Comparison of ENCODE assay signal across 1 cellular context in the genomic region with DNA sequence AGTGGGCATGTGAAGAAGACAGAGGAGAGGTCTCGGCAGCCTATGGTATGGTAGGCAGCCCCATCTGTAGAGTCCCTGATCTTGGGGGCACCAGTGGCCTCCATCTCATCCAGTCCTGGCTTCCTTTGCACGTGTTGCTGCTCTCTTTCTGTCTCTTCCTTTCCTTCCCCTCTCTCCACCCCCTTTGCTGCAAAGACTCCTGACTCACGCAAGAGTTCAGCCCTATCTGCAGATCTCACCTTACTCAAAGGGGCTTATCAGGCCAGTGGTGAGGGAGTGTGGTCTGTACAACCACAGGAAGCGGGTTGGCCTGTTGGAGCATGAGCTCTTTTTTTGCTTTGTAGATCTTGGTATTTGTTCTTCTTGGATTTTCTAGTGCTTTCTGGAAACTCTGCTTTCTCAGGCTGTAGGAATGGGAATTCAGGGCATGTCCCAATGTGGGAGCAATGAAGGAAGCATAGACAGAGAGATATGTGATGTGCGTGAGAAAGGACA.
A peak's percentile ranks its signal among the peaks of the same experiment; 100 is the strongest.
TF ChIP-seq lines count a peak whose summit lies in the region.

No MANE protein-coding gene starts in this region.

TF ChIP-seq in K562, 482 proteins besides CTCF, POLR2A, EP300 and RAD21 (continued from another document and continues in another):
- TF ChIP-seq, protein P1, sequence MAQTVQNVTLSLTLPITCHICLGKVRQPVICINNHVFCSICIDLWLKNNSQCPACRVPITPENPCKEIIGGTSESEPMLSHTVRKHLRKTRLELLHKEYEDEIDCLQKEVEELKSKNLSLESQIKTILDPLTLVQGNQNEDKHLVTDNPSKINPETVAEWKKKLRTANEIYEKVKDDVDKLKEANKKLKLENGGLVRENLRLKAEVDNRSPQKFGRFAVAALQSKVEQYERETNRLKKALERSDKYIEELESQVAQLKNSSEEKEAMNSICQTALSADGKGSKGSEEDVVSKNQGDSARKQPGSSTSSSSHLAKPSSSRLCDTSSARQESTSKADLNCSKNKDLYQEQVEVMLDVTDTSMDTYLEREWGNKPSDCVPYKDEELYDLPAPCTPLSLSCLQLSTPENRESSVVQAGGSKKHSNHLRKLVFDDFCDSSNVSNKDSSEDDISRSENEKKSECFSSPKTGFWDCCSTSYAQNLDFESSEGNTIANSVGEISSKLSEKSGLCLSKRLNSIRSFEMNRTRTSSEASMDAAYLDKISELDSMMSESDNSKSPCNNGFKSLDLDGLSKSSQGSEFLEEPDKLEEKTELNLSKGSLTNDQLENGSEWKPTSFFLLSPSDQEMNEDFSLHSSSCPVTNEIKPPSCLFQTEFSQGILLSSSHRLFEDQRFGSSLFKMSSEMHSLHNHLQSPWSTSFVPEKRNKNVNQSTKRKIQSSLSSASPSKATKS (CRISPR knock-in tag; IDR thresholded peaks at IDR 0.05): no peak
- TF ChIP-seq ZNF41 (CRISPR knock-in tag; conservative IDR thresholded peaks at IDR 0.05): 0 out of 2 replicates have a peak, but pooled peaks have one; percentile 16
- no peak for TF ChIP-seq PRMT5 (CRISPR knock-in tag; IDR thresholded peaks at IDR 0.05)
- peak; percentile 93 for TF ChIP-seq MYNN (IDR thresholded peaks at IDR 0.05)
- TF ChIP-seq MYNN (CRISPR knock-in tag; IDR thresholded peaks at IDR 0.05): no peak
- TF ChIP-seq PHB2 (IDR thresholded peaks at IDR 0.05; ENCODE audit: low read depth): peak; percentile 77
- TF ChIP-seq, protein P2, sequence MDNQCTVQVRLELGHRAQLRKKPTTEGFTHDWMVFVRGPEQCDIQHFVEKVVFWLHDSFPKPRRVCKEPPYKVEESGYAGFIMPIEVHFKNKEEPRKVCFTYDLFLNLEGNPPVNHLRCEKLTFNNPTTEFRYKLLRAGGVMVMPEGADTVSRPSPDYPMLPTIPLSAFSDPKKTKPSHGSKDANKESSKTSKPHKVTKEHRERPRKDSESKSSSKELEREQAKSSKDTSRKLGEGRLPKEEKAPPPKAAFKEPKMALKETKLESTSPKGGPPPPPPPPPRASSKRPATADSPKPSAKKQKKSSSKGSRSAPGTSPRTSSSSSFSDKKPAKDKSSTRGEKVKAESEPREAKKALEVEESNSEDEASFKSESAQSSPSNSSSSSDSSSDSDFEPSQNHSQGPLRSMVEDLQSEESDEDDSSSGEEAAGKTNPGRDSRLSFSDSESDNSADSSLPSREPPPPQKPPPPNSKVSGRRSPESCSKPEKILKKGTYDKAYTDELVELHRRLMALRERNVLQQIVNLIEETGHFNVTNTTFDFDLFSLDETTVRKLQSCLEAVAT (IDR thresholded peaks at IDR 0.05): peak; percentile 67 to 99; a peak in 3 of 4 replicates
- peak; percentile 93 for TF ChIP-seq DMBX1 (CRISPR knock-in tag; IDR thresholded peaks at IDR 0.05; ENCODE audit: borderline replicate concordance)
- TF ChIP-seq, protein P3, sequence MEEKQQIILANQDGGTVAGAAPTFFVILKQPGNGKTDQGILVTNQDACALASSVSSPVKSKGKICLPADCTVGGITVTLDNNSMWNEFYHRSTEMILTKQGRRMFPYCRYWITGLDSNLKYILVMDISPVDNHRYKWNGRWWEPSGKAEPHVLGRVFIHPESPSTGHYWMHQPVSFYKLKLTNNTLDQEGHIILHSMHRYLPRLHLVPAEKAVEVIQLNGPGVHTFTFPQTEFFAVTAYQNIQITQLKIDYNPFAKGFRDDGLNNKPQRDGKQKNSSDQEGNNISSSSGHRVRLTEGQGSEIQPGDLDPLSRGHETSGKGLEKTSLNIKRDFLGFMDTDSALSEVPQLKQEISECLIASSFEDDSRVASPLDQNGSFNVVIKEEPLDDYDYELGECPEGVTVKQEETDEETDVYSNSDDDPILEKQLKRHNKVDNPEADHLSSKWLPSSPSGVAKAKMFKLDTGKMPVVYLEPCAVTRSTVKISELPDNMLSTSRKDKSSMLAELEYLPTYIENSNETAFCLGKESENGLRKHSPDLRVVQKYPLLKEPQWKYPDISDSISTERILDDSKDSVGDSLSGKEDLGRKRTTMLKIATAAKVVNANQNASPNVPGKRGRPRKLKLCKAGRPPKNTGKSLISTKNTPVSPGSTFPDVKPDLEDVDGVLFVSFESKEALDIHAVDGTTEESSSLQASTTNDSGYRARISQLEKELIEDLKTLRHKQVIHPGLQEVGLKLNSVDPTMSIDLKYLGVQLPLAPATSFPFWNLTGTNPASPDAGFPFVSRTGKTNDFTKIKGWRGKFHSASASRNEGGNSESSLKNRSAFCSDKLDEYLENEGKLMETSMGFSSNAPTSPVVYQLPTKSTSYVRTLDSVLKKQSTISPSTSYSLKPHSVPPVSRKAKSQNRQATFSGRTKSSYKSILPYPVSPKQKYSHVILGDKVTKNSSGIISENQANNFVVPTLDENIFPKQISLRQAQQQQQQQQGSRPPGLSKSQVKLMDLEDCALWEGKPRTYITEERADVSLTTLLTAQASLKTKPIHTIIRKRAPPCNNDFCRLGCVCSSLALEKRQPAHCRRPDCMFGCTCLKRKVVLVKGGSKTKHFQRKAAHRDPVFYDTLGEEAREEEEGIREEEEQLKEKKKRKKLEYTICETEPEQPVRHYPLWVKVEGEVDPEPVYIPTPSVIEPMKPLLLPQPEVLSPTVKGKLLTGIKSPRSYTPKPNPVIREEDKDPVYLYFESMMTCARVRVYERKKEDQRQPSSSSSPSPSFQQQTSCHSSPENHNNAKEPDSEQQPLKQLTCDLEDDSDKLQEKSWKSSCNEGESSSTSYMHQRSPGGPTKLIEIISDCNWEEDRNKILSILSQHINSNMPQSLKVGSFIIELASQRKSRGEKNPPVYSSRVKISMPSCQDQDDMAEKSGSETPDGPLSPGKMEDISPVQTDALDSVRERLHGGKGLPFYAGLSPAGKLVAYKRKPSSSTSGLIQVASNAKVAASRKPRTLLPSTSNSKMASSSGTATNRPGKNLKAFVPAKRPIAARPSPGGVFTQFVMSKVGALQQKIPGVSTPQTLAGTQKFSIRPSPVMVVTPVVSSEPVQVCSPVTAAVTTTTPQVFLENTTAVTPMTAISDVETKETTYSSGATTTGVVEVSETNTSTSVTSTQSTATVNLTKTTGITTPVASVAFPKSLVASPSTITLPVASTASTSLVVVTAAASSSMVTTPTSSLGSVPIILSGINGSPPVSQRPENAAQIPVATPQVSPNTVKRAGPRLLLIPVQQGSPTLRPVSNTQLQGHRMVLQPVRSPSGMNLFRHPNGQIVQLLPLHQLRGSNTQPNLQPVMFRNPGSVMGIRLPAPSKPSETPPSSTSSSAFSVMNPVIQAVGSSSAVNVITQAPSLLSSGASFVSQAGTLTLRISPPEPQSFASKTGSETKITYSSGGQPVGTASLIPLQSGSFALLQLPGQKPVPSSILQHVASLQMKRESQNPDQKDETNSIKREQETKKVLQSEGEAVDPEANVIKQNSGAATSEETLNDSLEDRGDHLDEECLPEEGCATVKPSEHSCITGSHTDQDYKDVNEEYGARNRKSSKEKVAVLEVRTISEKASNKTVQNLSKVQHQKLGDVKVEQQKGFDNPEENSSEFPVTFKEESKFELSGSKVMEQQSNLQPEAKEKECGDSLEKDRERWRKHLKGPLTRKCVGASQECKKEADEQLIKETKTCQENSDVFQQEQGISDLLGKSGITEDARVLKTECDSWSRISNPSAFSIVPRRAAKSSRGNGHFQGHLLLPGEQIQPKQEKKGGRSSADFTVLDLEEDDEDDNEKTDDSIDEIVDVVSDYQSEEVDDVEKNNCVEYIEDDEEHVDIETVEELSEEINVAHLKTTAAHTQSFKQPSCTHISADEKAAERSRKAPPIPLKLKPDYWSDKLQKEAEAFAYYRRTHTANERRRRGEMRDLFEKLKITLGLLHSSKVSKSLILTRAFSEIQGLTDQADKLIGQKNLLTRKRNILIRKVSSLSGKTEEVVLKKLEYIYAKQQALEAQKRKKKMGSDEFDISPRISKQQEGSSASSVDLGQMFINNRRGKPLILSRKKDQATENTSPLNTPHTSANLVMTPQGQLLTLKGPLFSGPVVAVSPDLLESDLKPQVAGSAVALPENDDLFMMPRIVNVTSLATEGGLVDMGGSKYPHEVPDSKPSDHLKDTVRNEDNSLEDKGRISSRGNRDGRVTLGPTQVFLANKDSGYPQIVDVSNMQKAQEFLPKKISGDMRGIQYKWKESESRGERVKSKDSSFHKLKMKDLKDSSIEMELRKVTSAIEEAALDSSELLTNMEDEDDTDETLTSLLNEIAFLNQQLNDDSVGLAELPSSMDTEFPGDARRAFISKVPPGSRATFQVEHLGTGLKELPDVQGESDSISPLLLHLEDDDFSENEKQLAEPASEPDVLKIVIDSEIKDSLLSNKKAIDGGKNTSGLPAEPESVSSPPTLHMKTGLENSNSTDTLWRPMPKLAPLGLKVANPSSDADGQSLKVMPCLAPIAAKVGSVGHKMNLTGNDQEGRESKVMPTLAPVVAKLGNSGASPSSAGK (IDR thresholded peaks at IDR 0.05): peak; percentile 92
- TF ChIP-seq ZNF174 (CRISPR knock-in tag; IDR thresholded peaks at IDR 0.05): no peak
- TF ChIP-seq ZBTB1 (CRISPR knock-in tag; IDR thresholded peaks at IDR 0.05; ENCODE audit: borderline replicate concordance, low read depth): peak; percentile 98
- TF ChIP-seq, protein P4, sequence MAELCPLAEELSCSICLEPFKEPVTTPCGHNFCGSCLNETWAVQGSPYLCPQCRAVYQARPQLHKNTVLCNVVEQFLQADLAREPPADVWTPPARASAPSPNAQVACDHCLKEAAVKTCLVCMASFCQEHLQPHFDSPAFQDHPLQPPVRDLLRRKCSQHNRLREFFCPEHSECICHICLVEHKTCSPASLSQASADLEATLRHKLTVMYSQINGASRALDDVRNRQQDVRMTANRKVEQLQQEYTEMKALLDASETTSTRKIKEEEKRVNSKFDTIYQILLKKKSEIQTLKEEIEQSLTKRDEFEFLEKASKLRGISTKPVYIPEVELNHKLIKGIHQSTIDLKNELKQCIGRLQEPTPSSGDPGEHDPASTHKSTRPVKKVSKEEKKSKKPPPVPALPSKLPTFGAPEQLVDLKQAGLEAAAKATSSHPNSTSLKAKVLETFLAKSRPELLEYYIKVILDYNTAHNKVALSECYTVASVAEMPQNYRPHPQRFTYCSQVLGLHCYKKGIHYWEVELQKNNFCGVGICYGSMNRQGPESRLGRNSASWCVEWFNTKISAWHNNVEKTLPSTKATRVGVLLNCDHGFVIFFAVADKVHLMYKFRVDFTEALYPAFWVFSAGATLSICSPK (IDR thresholded peaks at IDR 0.05; ENCODE audit: borderline replicate concordance): no peak
- TF ChIP-seq FOS (IDR thresholded peaks at IDR 0.05; ENCODE audit: extremely low read depth, insufficient read length): peak; percentile 16
- no peak for TF ChIP-seq PHTF2 (CRISPR knock-in tag; IDR thresholded peaks at IDR 0.05)
- TF ChIP-seq MTA3 (IDR thresholded peaks at IDR 0.05; ENCODE audit: borderline replicate concordance): peak; percentile 93
- TF ChIP-seq, protein P5, sequence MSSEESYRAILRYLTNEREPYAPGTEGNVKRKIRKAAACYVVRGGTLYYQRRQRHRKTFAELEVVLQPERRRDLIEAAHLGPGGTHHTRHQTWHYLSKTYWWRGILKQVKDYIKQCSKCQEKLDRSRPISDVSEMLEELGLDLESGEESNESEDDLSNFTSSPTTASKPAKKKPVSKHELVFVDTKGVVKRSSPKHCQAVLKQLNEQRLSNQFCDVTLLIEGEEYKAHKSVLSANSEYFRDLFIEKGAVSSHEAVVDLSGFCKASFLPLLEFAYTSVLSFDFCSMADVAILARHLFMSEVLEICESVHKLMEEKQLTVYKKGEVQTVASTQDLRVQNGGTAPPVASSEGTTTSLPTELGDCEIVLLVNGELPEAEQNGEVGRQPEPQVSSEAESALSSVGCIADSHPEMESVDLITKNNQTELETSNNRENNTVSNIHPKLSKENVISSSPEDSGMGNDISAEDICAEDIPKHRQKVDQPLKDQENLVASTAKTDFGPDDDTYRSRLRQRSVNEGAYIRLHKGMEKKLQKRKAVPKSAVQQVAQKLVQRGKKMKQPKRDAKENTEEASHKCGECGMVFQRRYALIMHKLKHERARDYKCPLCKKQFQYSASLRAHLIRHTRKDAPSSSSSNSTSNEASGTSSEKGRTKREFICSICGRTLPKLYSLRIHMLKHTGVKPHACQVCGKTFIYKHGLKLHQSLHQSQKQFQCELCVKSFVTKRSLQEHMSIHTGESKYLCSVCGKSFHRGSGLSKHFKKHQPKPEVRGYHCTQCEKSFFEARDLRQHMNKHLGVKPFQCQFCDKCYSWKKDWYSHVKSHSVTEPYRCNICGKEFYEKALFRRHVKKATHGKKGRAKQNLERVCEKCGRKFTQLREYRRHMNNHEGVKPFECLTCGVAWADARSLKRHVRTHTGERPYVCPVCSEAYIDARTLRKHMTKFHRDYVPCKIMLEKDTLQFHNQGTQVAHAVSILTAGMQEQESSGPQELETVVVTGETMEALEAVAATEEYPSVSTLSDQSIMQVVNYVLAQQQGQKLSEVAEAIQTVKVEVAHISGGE (CRISPR knock-in tag; IDR thresholded peaks at IDR 0.05): peak in 1 of 3 experiments; percentile 77; a peak in 2 of 6 replicates
- peak; percentile 90 for TF ChIP-seq MYC (IDR thresholded peaks at IDR 0.05; ENCODE audit: low read depth, low read length)
- no peak for TF ChIP-seq MYC (CRISPR knock-in tag; IDR thresholded peaks at IDR 0.05; ENCODE audit: borderline replicate concordance, low read depth)
- TF ChIP-seq, protein P6, sequence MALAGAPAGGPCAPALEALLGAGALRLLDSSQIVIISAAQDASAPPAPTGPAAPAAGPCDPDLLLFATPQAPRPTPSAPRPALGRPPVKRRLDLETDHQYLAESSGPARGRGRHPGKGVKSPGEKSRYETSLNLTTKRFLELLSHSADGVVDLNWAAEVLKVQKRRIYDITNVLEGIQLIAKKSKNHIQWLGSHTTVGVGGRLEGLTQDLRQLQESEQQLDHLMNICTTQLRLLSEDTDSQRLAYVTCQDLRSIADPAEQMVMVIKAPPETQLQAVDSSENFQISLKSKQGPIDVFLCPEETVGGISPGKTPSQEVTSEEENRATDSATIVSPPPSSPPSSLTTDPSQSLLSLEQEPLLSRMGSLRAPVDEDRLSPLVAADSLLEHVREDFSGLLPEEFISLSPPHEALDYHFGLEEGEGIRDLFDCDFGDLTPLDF (CRISPR knock-in tag; IDR thresholded peaks at IDR 0.05): peak; percentile 49
- peak; percentile 100 for TF ChIP-seq DPF2 (IDR thresholded peaks at IDR 0.05)
- peak; percentile 70 for TF ChIP-seq ZNF766 (CRISPR knock-in tag; conservative IDR thresholded peaks at IDR 0.05)
- TF ChIP-seq TEAD4 (IDR thresholded peaks at IDR 0.05; ENCODE audit: low read length): peak; percentile 96
- TF ChIP-seq TEAD4 (CRISPR knock-in tag; IDR thresholded peaks at IDR 0.05; ENCODE audit: borderline replicate concordance): no peak
- TF ChIP-seq BDP1 (IDR thresholded peaks at IDR 0.05; ENCODE audit: insufficient read depth, insufficient read length): no peak
- TF ChIP-seq CC2D1A (IDR thresholded peaks at IDR 0.05): peak; percentile 86; the same call in 1 of the 2 replicates
- TF ChIP-seq ZNF175 (CRISPR knock-in tag; IDR thresholded peaks at IDR 0.05; ENCODE audit: low read depth): peak; percentile 81; the same call in 1 of the 2 replicates
- peak in 1 of 2 experiments; percentile 59; a peak in 3 of 4 replicates for TF ChIP-seq NRF1 (conservative IDR thresholded peaks at IDR 0.05 in 1 of 2, IDR thresholded peaks at IDR 0.05 in 1 of 2)
- no peak for TF ChIP-seq ZNF668 (CRISPR knock-in tag; IDR thresholded peaks at IDR 0.05)
- TF ChIP-seq NCOR1 (IDR thresholded peaks at IDR 0.05): peak; percentile 95
- TF ChIP-seq, protein P7, sequence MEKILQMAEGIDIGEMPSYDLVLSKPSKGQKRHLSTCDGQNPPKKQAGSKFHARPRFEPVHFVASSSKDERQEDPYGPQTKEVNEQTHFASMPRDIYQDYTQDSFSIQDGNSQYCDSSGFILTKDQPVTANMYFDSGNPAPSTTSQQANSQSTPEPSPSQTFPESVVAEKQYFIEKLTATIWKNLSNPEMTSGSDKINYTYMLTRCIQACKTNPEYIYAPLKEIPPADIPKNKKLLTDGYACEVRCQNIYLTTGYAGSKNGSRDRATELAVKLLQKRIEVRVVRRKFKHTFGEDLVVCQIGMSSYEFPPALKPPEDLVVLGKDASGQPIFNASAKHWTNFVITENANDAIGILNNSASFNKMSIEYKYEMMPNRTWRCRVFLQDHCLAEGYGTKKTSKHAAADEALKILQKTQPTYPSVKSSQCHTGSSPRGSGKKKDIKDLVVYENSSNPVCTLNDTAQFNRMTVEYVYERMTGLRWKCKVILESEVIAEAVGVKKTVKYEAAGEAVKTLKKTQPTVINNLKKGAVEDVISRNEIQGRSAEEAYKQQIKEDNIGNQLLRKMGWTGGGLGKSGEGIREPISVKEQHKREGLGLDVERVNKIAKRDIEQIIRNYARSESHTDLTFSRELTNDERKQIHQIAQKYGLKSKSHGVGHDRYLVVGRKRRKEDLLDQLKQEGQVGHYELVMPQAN (IDR thresholded peaks at IDR 0.05; ENCODE audit: borderline replicate concordance): peak; percentile 57; the same call in 1 of the 2 replicates
